In genomic region chr11:134623711-134624110, GRCh38 we compare ENCODE assay signal across 4 cellular contexts.
"Had no signal": no experiment of that assay in that cellular context is flagged by ENCODE, and none has a peak within 500 bp of the region (broad histone marks: within the 10 kb centered on the region; RNA-seq: fewer than 3 reads in every experiment).

No MANE protein-coding gene starts in this region.

- H3K4me3 ChIP-seq: GM23338 had no signal

- H3K4me3 Mint-ChIP-seq: GM23338, H9 had no signal

- H3K4me1 Mint-ChIP-seq: GM23338 had no signal

- H3K27ac Mint-ChIP-seq: GM23338, H9 had no signal

- DNase-seq: H9, HCEC 1CT, IMR-90 had no signal

- H3K9me3 Mint-ChIP-seq: GM23338, H9 had no signal
